1 cellular context compared by ENCODE assay signal in genomic region chr3:50298836-50299637, GRCh38.
TF ChIP-seq lines count a peak whose summit lies in the region.

TSS of gene HYAL3 (minus strand) at chr3:50299405. CDS start at chr3:50295602, 3,803 bp downstream.
TSS of gene NAA80 (minus strand) at chr3:50299405. CDS start at chr3:50297463, 1,942 bp downstream.

TF ChIP-seq in HepG2, 621 proteins besides CTCF, POLR2A, EP300 and RAD21 (continued from another document and continues in another):
- TF ChIP-seq BCL3 (CRISPR knock-in tag; IDR thresholded peaks at IDR 0.05) (peak; percentile 94; the same call in 1 of the 2 replicates), TCF7L2 (IDR thresholded peaks at IDR 0.05; ENCODE audit: low read depth, low read length) (no peak), ZNF446 (CRISPR knock-in tag; IDR thresholded peaks at IDR 0.05) (peak; percentile 63; the same call in 1 of the 2 replicates), ZFP1 (CRISPR knock-in tag; IDR thresholded peaks at IDR 0.05) (0 out of 2 replicates have a peak, but pooled peaks have one; percentile 18), ZNF20 (CRISPR knock-in tag; IDR thresholded peaks at IDR 0.05) (no peak), RNF2 (conservative IDR thresholded peaks at IDR 0.05; ENCODE audit: low read depth) (0 out of 2 replicates have a peak, but pooled peaks have one; percentile 34), DMAP1 (CRISPR knock-in tag; IDR thresholded peaks at IDR 0.05) (peak; percentile 79; the same call in 1 of the 2 replicates), ZNF580 (CRISPR knock-in tag; IDR thresholded peaks at IDR 0.05; ENCODE audit: borderline replicate concordance, low read depth) (no peak; the same call in none of the 2 replicates), ZNF280B (CRISPR knock-in tag; IDR thresholded peaks at IDR 0.05; ENCODE audit: borderline replicate concordance) (no peak), ZKSCAN5 (CRISPR knock-in tag; IDR thresholded peaks at IDR 0.05) (no peak), HIVEP1 (CRISPR knock-in tag; IDR thresholded peaks at IDR 0.05) (peak; percentile 99), ZNF180 (CRISPR knock-in tag; IDR thresholded peaks at IDR 0.05; ENCODE audit: borderline replicate concordance, low read depth) (0 out of 2 replicates have a peak, but pooled peaks have one; percentile 27), ZBTB2 (CRISPR knock-in tag; IDR thresholded peaks at IDR 0.05; ENCODE audit: low read depth) (peak; percentile 65), HNRNPLL (IDR thresholded peaks at IDR 0.05; ENCODE audit: low read depth, low read length, poor library complexity, severe bottlenecking) (peak; percentile 48), SATB2 (CRISPR knock-in tag; IDR thresholded peaks at IDR 0.05) (0 out of 2 replicates have a peak, but pooled peaks have one; percentile 64), RXRB (CRISPR knock-in tag; IDR thresholded peaks at IDR 0.05; ENCODE audit: borderline replicate concordance) (0 out of 2 replicates have a peak, but pooled peaks have one; percentile 18), FOXA1 (IDR thresholded peaks at IDR 0.05) (no peak), FOXA1 (CRISPR knock-in tag; IDR thresholded peaks at IDR 0.05) (peak; percentile 16; the same call in 1 of the 2 replicates), ZBTB40 (IDR thresholded peaks at IDR 0.05) (no peak), ZBTB40 (CRISPR knock-in tag; IDR thresholded peaks at IDR 0.05) (no peak; the same call in none of the 2 replicates), NR1H2 (CRISPR knock-in tag; IDR thresholded peaks at IDR 0.05; ENCODE audit: borderline replicate concordance, low read depth) (0 out of 2 replicates have a peak, but pooled peaks have one; percentile 60), ARNT2 (CRISPR knock-in tag; IDR thresholded peaks at IDR 0.05; ENCODE audit: low read depth) (peak; percentile 88), USF2 (IDR thresholded peaks at IDR 0.05; ENCODE audit: low read depth, low read length) (no peak), USF2 (CRISPR knock-in tag; IDR thresholded peaks at IDR 0.05; ENCODE audit: borderline replicate concordance) (peak; percentile 40; the same call in 1 of the 2 replicates), MEIS2 (CRISPR knock-in tag; IDR thresholded peaks at IDR 0.05) (peak; percentile 42; the same call in 1 of the 2 replicates), ZNF678 (CRISPR knock-in tag; IDR thresholded peaks at IDR 0.05) (0 out of 2 replicates have a peak, but pooled peaks have one; percentile 52), ZSCAN21 (CRISPR knock-in tag; IDR thresholded peaks at IDR 0.05; ENCODE audit: borderline replicate concordance) (peak; percentile 97), SP2 (CRISPR knock-in tag; IDR thresholded peaks at IDR 0.05) (no peak; the same call in 1 of the 2 replicates), FLYWCH1 (CRISPR knock-in tag; IDR thresholded peaks at IDR 0.05) (no peak), ZNF598 (CRISPR knock-in tag; IDR thresholded peaks at IDR 0.05; ENCODE audit: borderline replicate concordance) (peak; percentile 87), HNRNPUL1 (IDR thresholded peaks at IDR 0.05; ENCODE audit: low read depth, low read length) (peak; percentile 60; the same call in 1 of the 2 replicates), PHF20 (CRISPR knock-in tag; IDR thresholded peaks at IDR 0.05) (peak; percentile 58; the same call in 1 of the 2 replicates), THRA (CRISPR knock-in tag; IDR thresholded peaks at IDR 0.05; ENCODE audit: borderline replicate concordance) (peak; percentile 26), LBX2 (CRISPR knock-in tag; IDR thresholded peaks at IDR 0.05; ENCODE audit: borderline replicate concordance) (0 out of 2 replicates have a peak, but pooled peaks have one; percentile 59), SRSF1 (optimal IDR thresholded peaks at IDR 0.05; ENCODE audit: low read depth, low read length) (peak; percentile 34), ZFP91 (CRISPR knock-in tag; IDR thresholded peaks at IDR 0.05; ENCODE audit: borderline replicate concordance) (peak; percentile 93), ZNF24 (IDR thresholded peaks at IDR 0.05) (0 out of 2 replicates have a peak, but pooled peaks have one; percentile 67)
